20 cellular contexts compared by ENCODE assay signal in the genomic region with DNA sequence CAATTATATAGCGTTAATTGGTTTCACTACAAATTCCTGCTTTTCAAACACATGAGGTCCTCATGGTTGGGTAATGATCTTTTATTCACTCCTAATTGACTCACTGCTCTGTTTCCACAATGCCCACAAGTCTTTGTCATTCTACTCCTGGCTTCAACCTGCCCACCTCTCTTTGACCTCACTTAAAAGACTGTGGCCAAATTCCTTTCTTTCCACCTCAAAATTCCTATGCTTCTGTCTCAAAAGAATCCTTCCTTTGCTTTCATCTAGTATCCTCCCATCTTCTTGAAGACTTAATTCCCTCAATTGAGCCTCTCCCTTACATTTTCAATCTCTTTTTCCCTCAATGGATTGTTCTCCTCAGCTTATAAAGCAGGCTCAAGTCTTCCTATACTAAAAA. TPM values are rescaled to one million over a fixed set of nuclear protein-coding genes. Genes with fewer than 3 reads are reported as not detected.
DNase-seq lines count a peak whose midpoint lies in the region; ATAC-seq, FAIRE-seq and TF ChIP-seq lines count a peak whose summit lies in the region.
"Had no signal": no experiment of that assay in that cellular context is flagged by ENCODE, and none has a peak within 500 bp of the region (broad histone marks: within the 10 kb centered on the region; RNA-seq: fewer than 3 reads in every experiment).

No MANE protein-coding gene starts in this region.

- H3K27ac ChIP-seq in HUES6 (ENCODE audit: low read depth, low read length), result no peak overlapping the region
- H3K27ac ChIP-seq in astrocyte (ENCODE audit: low read depth, low read length), result no peak overlapping the region
- H3K27ac ChIP-seq: A549 had no signal

- H3K4me1 Mint-ChIP-seq in astrocyte (ENCODE audit: low read depth, unreplicated experiment), result no peaks in the 10 kb centered on the region

- no peak overlapping the region for H3K27ac Mint-ChIP-seq in astrocyte (ENCODE audit: unreplicated experiment)
- H3K27ac Mint-ChIP-seq: CD4-positive, CD25-positive, alpha-beta regulatory T cell; IgD-negative memory B cell had no signal

- H3K9me3 Mint-ChIP-seq in astrocyte (ENCODE audit: unreplicated experiment), result no peaks in the 10 kb centered on the region
- H3K9me3 Mint-ChIP-seq: CD4-positive, CD25-positive, alpha-beta regulatory T cell; IgD-negative memory B cell had no signal

- H3K79me2 ChIP-seq in astrocyte (ENCODE audit: insufficient read depth, low read length), result peaks cover 8% of the 10 kb centered on the region

- H3K9ac ChIP-seq in HUES6 (ENCODE audit: low read length), result no peak overlapping the region
- H3K9ac ChIP-seq in astrocyte (ENCODE audit: low read length), result no peak overlapping the region

- H3K27me3 ChIP-seq in HUES6 (ENCODE audit: control insufficient read depth, insufficient read depth, low read length) (peaks cover 40% of the 10 kb centered on the region), astrocyte (ENCODE audit: insufficient read depth, low read length) (no peaks in the 10 kb centered on the region)

- intact Hi-C loops in posterior vena cava (cut with DNase I), result no loop called here

- peaks cover 6% of the 10 kb centered on the region for H4K20me1 ChIP-seq in astrocyte (ENCODE audit: insufficient read depth, low read length)

- H3K4me3 ChIP-seq in AG10803 (ENCODE audit: low read length) (no peak overlapping the region), HUES6 (ENCODE audit: low read depth, low read length) (peak overlapping the region; percentile 21; the same call in 1 of the 2 replicates), astrocyte (ENCODE audit: insufficient read depth, low read depth, low read length) (no peak overlapping the region)
- H3K4me3 ChIP-seq: A549 had no signal

- in situ Hi-C loops in ACHN (cut with HindIII; ENCODE audit: low pct_ligation_motif_present, low pct_unique_long_range_greater_than_20kb, low sequenced_read_pairs), result no loop called here

- H3K9me3 ChIP-seq in HUES6 (ENCODE audit: control insufficient read depth, insufficient read depth, low read depth, low read length) (no peaks in the 10 kb centered on the region), astrocyte (ENCODE audit: insufficient read depth, low read depth, low read length) (no peaks in the 10 kb centered on the region)
- H3K9me3 ChIP-seq: A549 had no signal

- H3K36me3 ChIP-seq in HUES6 (ENCODE audit: control insufficient read depth, insufficient read depth, low read length) (no peaks in the 10 kb centered on the region), astrocyte (ENCODE audit: insufficient read depth, low read length) (no peaks in the 10 kb centered on the region)

- H3K4me2 ChIP-seq in astrocyte (ENCODE audit: low read length), result peak overlapping the region; percentile 17
- H3K4me2 ChIP-seq: A549 had no signal

- TF ChIP-seq CTCF in AG10803 (conservative IDR thresholded peaks at IDR 0.05; ENCODE audit: low read length) (no peak), astrocyte (IDR thresholded peaks at IDR 0.05; ENCODE audit: insufficient read depth, low read depth, low read length) (no peak)

- H2AFZ ChIP-seq in astrocyte (ENCODE audit: low read depth, low read length), result no peak overlapping the region

- no peak for ATAC-seq in GM21786 (IDR thresholded peaks at IDR 0.05; ENCODE audit: unreplicated experiment)
- ATAC-seq in HG03342 (IDR thresholded peaks at IDR 0.05; ENCODE audit: unreplicated experiment), result no peak
- ATAC-seq: A549 had no signal

- peak; percentile 26 for DNase-seq in AG10803 (ENCODE audit: low read depth)
- DNase-seq in astrocyte (ENCODE audit: low read depth), result peak; percentile 63
- peak; percentile 41 for DNase-seq in kidney glomerular epithelial cell (lab: John Stamatoyannopoulos, UW)
- no peak for DNase-seq in ACHN
- DNase-seq in posterior vena cava (ENCODE audit: low spot score), result no peak
- DNase-seq: CD4-positive, CD25-positive, alpha-beta regulatory T cell; DND-41; GF-D8; NCI-H1048; NCI-H1694; NCI-H446; NCI-H82; SIG-M5; SW 1271 had no signal

- no peak for FAIRE-seq in astrocyte (lab: Jason Lieb, UNC)
- FAIRE-seq: A549, H54 had no signal

- peaks cover 12% of the 10 kb centered on the region for H3K27me3 Mint-ChIP-seq in astrocyte (ENCODE audit: low read depth, unreplicated experiment)

- no peak overlapping the region for H3K4me3 Mint-ChIP-seq in astrocyte (ENCODE audit: unreplicated experiment)
- H3K4me3 Mint-ChIP-seq: CD4-positive, CD25-positive, alpha-beta regulatory T cell; IgD-negative memory B cell had no signal

- no peaks in the 10 kb centered on the region for H3K36me3 Mint-ChIP-seq in astrocyte (ENCODE audit: low read depth, unreplicated experiment)
- H3K36me3 Mint-ChIP-seq: CD4-positive, CD25-positive, alpha-beta regulatory T cell; IgD-negative memory B cell had no signal

- H3K4me1 ChIP-seq in HUES6 (ENCODE audit: control insufficient read depth, insufficient read depth, low read length) (peaks cover 20% of the 10 kb centered on the region), astrocyte (ENCODE audit: insufficient read depth, low read length) (no peaks in the 10 kb centered on the region)
- H3K4me1 ChIP-seq: A549 had no signal

RNA-seq across cellular contexts. Expression of gene APBA1, which starts 4.9 kb away (rescaled TPM):
- total RNA-seq in astrocyte (4.5 and 5.9 TPM in 2 replicates), posterior vena cava (1 to 10 TPM; 8.9 to 9.2 TPM)

Comparison
In these comparisons a context has a peak if more than half of its experiments do, and no peak if none do; other contexts are left out.
1. DNase-seq: peak in AG10803 (single experiment), astrocyte (single experiment) and kidney glomerular epithelial cell (single experiment); none in ACHN (single experiment) and posterior vena cava (single experiment).